ENCODE assay signal across 8 cellular contexts in genomic region chr16:89720859-89721643, GRCh38. TPM values are rescaled to one million over a fixed set of nuclear protein-coding genes. Genes with fewer than 3 reads are reported as not detected.
DNase-seq lines count a peak whose midpoint lies in the region; ATAC-seq and TF ChIP-seq lines count a peak whose summit lies in the region.

VPS9D1 (minus strand) TSS chr16:89720898; CDS start chr16:89720861, 37 bp downstream.
A gene with protein sequence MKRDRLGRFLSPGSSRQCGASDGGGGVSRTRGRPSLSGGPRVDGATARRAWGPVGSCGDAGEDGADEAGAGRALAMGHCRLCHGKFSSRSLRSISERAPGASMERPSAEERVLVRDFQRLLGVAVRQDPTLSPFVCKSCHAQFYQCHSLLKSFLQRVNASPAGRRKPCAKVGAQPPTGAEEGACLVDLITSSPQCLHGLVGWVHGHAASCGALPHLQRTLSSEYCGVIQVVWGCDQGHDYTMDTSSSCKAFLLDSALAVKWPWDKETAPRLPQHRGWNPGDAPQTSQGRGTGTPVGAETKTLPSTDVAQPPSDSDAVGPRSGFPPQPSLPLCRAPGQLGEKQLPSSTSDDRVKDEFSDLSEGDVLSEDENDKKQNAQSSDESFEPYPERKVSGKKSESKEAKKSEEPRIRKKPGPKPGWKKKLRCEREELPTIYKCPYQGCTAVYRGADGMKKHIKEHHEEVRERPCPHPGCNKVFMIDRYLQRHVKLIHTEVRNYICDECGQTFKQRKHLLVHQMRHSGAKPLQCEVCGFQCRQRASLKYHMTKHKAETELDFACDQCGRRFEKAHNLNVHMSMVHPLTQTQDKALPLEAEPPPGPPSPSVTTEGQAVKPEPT (plus strand): TSS chr16:89721537. CDS start chr16:89721641, 104 bp downstream.

- in situ Hi-C loops in transverse colon (cut with MboI; ENCODE audit: low pct_ligation_motif_present in 1 of 4, low pct_unique_long_range_greater_than_20kb in 1 of 4, low sequenced_read_pairs in 3 of 4) = no loop called here

- peak within 1 kb of the TSS; percentile 80 for H2AFZ ChIP-seq in DND-41 (ENCODE audit: low read depth, low read length)
- peak within 1 kb of the TSS; percentile 60; the same call in 1 of the 2 replicates for H2AFZ ChIP-seq in Loucy (ENCODE audit: low read length)

- H3K4me1 ChIP-seq in DND-41 (ENCODE audit: insufficient read depth, low read length) (peaks cover 35% of the 10 kb centered on the region), Loucy (ENCODE audit: insufficient read depth, low read length, poor library complexity, severe bottlenecking) (peaks cover 13% of the 10 kb centered on the region), transverse colon (peaks cover 13 to 47% (median 31%) of the 10 kb centered on the region in 4 donors)

- H3K9me2 ChIP-seq in Loucy (replicated peaks; ENCODE audit: low read depth, low read length) = no peaks in the 10 kb centered on the region

- peaks cover 40% of the 10 kb centered on the region for H3K79me2 ChIP-seq in DND-41 (ENCODE audit: insufficient read depth, low read length)
- peaks cover 22% of the 10 kb centered on the region for H3K79me2 ChIP-seq in Loucy (ENCODE audit: insufficient read depth, low read length)

- TF ChIP-seq EP300 in transverse colon (IDR thresholded peaks at IDR 0.05; ENCODE audit: low read depth) = no peak

- peak; percentile 86 for DNase-seq in DND-41
- DNase-seq in SW 1271 (lab: John Stamatoyannopoulos, UW) = peak; percentile 80 to 81
- DNase-seq in activated naive CD8-positive, alpha-beta T cell treated with anti-CD3 and anti-CD28 coated beads, Interleukin-2, amount 50 U/mL, for 16 hours (ENCODE audit: low read depth, low spot score) = peak; percentile 70
- DNase-seq in cardiac septum (ENCODE audit: low spot score) = peak; percentile 93
- peak; percentile 72 for DNase-seq in pons (ENCODE audit: low spot score)
- peak; percentile 88 for DNase-seq in transverse colon

- TF ChIP-seq CTCF in DND-41 (IDR thresholded peaks at IDR 0.05; ENCODE audit: borderline replicate concordance, extremely low read depth, low read length, poor library complexity, severe bottlenecking) (no peak), Loucy (conservative IDR thresholded peaks at IDR 0.05; ENCODE audit: low read length) (no peak), transverse colon (IDR thresholded peaks at IDR 0.05) (peak in 1 of 5 experiments; percentile 11)

- no peaks in the 10 kb centered on the region for H3F3A ChIP-seq in Loucy (ENCODE audit: low read depth)

- ATAC-seq in DND-41 (ENCODE audit: insufficient read depth, low read depth) = peak; percentile 64
- peak; percentile 44 for ATAC-seq in GM21737 (IDR thresholded peaks at IDR 0.05; ENCODE audit: unreplicated experiment)

- intact Hi-C loops in cardiac septum (cut with DNase I) = loop anchor here (2.0 to 5.0 kb wide), 2 partner anchors 14 to 201 kb away; partner anchors contain the start of gene TUBB3
- intact Hi-C loops in transverse colon (cut with DNase I; ENCODE audit: low total_unique reads) = no loop called here

- H3K27me3 ChIP-seq in DND-41 (ENCODE audit: insufficient read depth, low read length, poor library complexity) (no peaks in the 10 kb centered on the region), Loucy (ENCODE audit: insufficient read depth, low read length, poor library complexity, severe bottlenecking) (no peaks in the 10 kb centered on the region), transverse colon (no peaks in the 10 kb centered on the region)

- peaks cover 39% of the 10 kb centered on the region for H3K36me3 ChIP-seq in DND-41 (ENCODE audit: insufficient read depth, low read length)
- no peaks in the 10 kb centered on the region; the same call in 1 of the 2 replicates for H3K36me3 ChIP-seq in Loucy (ENCODE audit: insufficient read depth, low read length)
- peaks cover 0 to 9% (median 0%) of the 10 kb centered on the region in 4 donors for H3K36me3 ChIP-seq in transverse colon

- peaks cover 29% of the 10 kb centered on the region for H4K20me1 ChIP-seq in DND-41 (ENCODE audit: insufficient read depth, low read length)
- H4K20me1 ChIP-seq in Loucy (ENCODE audit: insufficient read depth, low read length, poor library complexity, severe bottlenecking) = peaks cover 24% of the 10 kb centered on the region

- H3K4me3 ChIP-seq in DND-41 (ENCODE audit: low read depth in 1 of 2, low read length in 2 of 2) (peak within 1 kb of the TSS; percentile 60 to 70), Loucy (ENCODE audit: low read length, poor library complexity, severe bottlenecking) (peak within 1 kb of the TSS; percentile 80), transverse colon (peak within 1 kb of the TSS; percentile 71 to 97 (median 91))

- peak; percentile 34 for TF ChIP-seq POLR2A in transverse colon (IDR thresholded peaks at IDR 0.05)

- H3K27ac ChIP-seq in DND-41 (ENCODE audit: low read length) (peak within 1 kb of the TSS; percentile 87), transverse colon (peak within 1 kb of the TSS; percentile 98 to 100 (median 99))

- peak within 1 kb of the TSS; percentile 96 for H3K9ac ChIP-seq in DND-41 (ENCODE audit: low read depth, low read length)
- H3K9ac ChIP-seq in Loucy (ENCODE audit: low read depth, low read length, poor library complexity, severe bottlenecking) = peak within 1 kb of the TSS; percentile 78

- H3K4me2 ChIP-seq in DND-41 (ENCODE audit: insufficient read depth, low read length) = peak within 1 kb of the TSS; percentile 97
- H3K4me2 ChIP-seq in Loucy (ENCODE audit: low read depth, low read length, poor library complexity, severe bottlenecking) = peak within 1 kb of the TSS; percentile 71

- WGBS in transverse colon (ENCODE audit: low coverage in 1 of 2), 2 donors = 0% methylated on average over 41 of the region's 109 CpGs; no CpG with 5 or more reads in 1 of the 2 donors

- H3K9me3 ChIP-seq in DND-41 (ENCODE audit: insufficient read depth, low read length, severe bottlenecking) (no peaks in the 10 kb centered on the region), Loucy (ENCODE audit: insufficient read depth, low read depth, low read length) (no peaks in the 10 kb centered on the region), transverse colon (no peaks in the 10 kb centered on the region)

RNA-seq across cellular contexts. Expression of gene VPS9D1, which starts in this region (rescaled TPM):
- total RNA-seq in cardiac septum (19.7 TPM), transverse colon (10 to 100 TPM; 13.1 to 54.6 (median 18.8) TPM)

RNA-seq across cellular contexts. Expression of the second gene that starts in this region (rescaled TPM):
- total RNA-seq in cardiac septum (17.5 TPM), transverse colon (100 to 1,000 TPM in 2 of 4 donors, 10 to 100 TPM in 2; 43.4 to 265 (median 145) TPM)

Comparison
In these comparisons a context has a peak if more than half of its experiments do, and no peak if none do; other contexts are left out.
1. Peak in every context shown above with its lines: DNase-seq, ATAC-seq, H3K4me3 ChIP-seq and H3K27ac ChIP-seq.